9 cellular contexts compared by ENCODE assay signal in genomic region chr3:118067439-118067838, GRCh38.
"Had no signal": no experiment of that assay in that cellular context is flagged by ENCODE, and none has a peak within 500 bp of the region (broad histone marks: within the 10 kb centered on the region; RNA-seq: fewer than 3 reads in every experiment).

No MANE protein-coding gene starts in this region.

- H3K9me3 Mint-ChIP-seq: GM23338 had no signal

- H3K27ac ChIP-seq: GM23248 had no signal

- H3K36me3 ChIP-seq: HAP-1 had no signal

- DNase-seq: GM23248, GOT3, H7, H9, HCEC 1CT, HFFc6 had no signal

- H2AFZ ChIP-seq: GM23248, GM23338 had no signal

- H3K4me1 Mint-ChIP-seq: GM23338, H9 had no signal

- ATAC-seq: GM23338, HCT116 had no signal

- H3K4me2 ChIP-seq: GM23338 had no signal

- H3K9me3 ChIP-seq: HAP-1 had no signal

- H3K4me1 ChIP-seq: HAP-1 had no signal

- H3K9ac ChIP-seq: GM23248 had no signal

- H3K4me3 Mint-ChIP-seq: GM23338, H9, HFFc6 had no signal

- H3K27ac Mint-ChIP-seq: GM23338, H9, HFFc6 had no signal

- H3K4me3 ChIP-seq: GM23248, GM23338, HAP-1 had no signal
